Comparison of ENCODE assay signal across 13 cellular contexts in genomic region chr18:62558015-62558663, GRCh38.
A peak's percentile ranks its signal among the peaks of the same experiment; 100 is the strongest.
DNase-seq lines count a peak whose midpoint lies in the region; ATAC-seq lines count a peak whose summit lies in the region.
"Had no signal": no experiment of that assay in that cellular context is flagged by ENCODE, and none has a peak within 500 bp of the region (broad histone marks: within the 10 kb centered on the region; RNA-seq: fewer than 3 reads in every experiment).

No MANE protein-coding gene starts in this region.

- H3K36me3 Mint-ChIP-seq in memory B cell, result peaks cover 46% of the 10 kb centered on the region

- no peak overlapping the region for H3K27ac Mint-ChIP-seq in memory B cell
- H3K27ac Mint-ChIP-seq: natural killer cell had no signal

- H3K4me3 Mint-ChIP-seq in memory B cell, result no peak overlapping the region
- H3K4me3 Mint-ChIP-seq: natural killer cell had no signal

- peaks cover 15% of the 10 kb centered on the region for H3K4me1 Mint-ChIP-seq in memory B cell

- no peaks in the 10 kb centered on the region for H3K27me3 Mint-ChIP-seq in memory B cell

- DNase-seq in memory B cell (ENCODE audit: low spot score in 2 of 2) (no peak), AML-193 (lab: John Stamatoyannopoulos, UW) (no peak), iPS-NIHi7 (ENCODE audit: extremely low spot score) (no peak), NCI-H187 treated with DMSO at 0.1 percent for 48 hours (lab: John Stamatoyannopoulos, UW) (no peak)
- DNase-seq: Caco-2; effector memory CD4-positive, alpha-beta T cell; head of caudate nucleus; natural killer cell; NCI-H2029; SJCRH30 had no signal

- peak; percentile 40 for ATAC-seq in GM18858 (IDR thresholded peaks at IDR 0.05; ENCODE audit: unreplicated experiment)
- peak; percentile 39 for ATAC-seq in GM21367 (IDR thresholded peaks at IDR 0.05; ENCODE audit: unreplicated experiment)
- peak; percentile 58 for ATAC-seq in HG03095 (IDR thresholded peaks at IDR 0.05; ENCODE audit: unreplicated experiment)
- ATAC-seq in memory B cell (ENCODE audit: low read depth), result peak; percentile 60
- ATAC-seq: natural killer cell had no signal

- no peaks in the 10 kb centered on the region for H3K9me3 Mint-ChIP-seq in memory B cell
- H3K9me3 Mint-ChIP-seq: natural killer cell had no signal
